In the genomic region with DNA sequence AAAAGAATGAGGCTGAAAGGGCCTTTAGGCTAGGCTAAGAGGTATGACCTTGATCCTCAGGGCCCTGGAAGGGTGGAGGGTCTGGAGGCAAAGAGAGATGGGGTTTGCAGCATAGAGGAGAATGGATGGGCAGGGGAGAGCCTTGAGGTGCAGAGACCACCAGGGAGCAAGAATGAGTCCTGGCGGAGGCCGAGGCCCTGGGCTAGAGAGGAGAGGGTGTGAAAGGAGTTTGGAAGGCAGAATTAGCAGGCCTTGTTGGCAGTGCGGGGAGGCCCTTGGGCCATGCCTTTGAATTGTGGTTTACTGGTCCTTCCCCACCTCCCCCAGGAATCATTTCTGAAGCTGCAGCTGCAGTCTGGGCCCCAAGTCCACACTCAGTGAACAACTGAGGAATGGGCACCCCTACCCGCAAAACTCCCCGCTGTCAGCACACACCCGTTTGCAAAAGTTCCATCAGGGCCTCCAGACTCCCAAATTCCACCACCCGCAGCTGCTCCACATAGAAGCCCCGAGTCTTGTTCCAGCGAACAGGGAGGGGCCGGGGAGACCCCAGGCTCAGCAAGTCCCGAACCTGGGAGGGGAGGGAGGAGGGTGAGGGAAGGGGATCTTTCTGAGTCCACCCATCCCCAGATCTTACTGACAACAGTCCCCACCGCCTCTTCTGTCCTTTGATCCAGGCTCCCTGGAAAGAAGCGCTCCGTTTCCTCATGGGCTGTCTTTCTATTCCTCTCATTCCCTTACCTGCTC, we compare ENCODE assay signal across 15 cellular contexts. TPM values are rescaled to one million over a fixed set of nuclear protein-coding genes. Genes with fewer than 3 reads are reported as not detected.
DNase-seq lines count a peak whose midpoint lies in the region; ATAC-seq, FAIRE-seq and TF ChIP-seq lines count a peak whose summit lies in the region.
"Had no signal": no experiment of that assay in that cellular context is flagged by ENCODE, and none has a peak within 500 bp of the region (broad histone marks: within the 10 kb centered on the region; RNA-seq: fewer than 3 reads in every experiment).

No MANE protein-coding gene starts in this region.

- no peak overlapping the region for H4K91ac ChIP-seq in trophoblast cell (ENCODE audit: low read depth, low read length)

- POLR2A ChIA-PET in activated CD4-positive, alpha-beta T cell treated with anti-CD3 and anti-CD28 coated beads for 36 hours (lab: Charles Lee), result no interaction called here

- intact Hi-C loops in activated CD4-positive, alpha-beta T cell treated with anti-CD3 and anti-CD28 coated beads, Interleukin-2, amount 10 ng/mL, durations not matched to agents 24 days and 14 days (cut with micrococcal nuclease), result no loop called here
- intact Hi-C loops in activated CD4-positive, alpha-beta T cell treated with anti-CD3 and anti-CD28 coated beads for 36 hours (cut with DNase I, micrococcal nuclease), result no loop called here
- intact Hi-C loops in pancreas (cut with DNase I), result no loop called here

- H2BK120ac ChIP-seq in trophoblast cell (ENCODE audit: insufficient read depth, low read length, poor library complexity), result no peak overlapping the region

- peak overlapping the region in 1 of 4 donors; percentile 8 for H3K27ac ChIP-seq in pancreas
- H3K27ac ChIP-seq in trophoblast cell (ENCODE audit: low read depth, low read length), result no peak overlapping the region
- H3K27ac ChIP-seq: gastrocnemius medialis, psoas muscle had no signal

- no peaks in the 10 kb centered on the region for H3K9me3 ChIP-seq in T-helper 17 cell (ENCODE audit: control insufficient read depth, low read length, poor library complexity, severe bottlenecking)
- H3K9me3 ChIP-seq in iPS-15b (ENCODE audit: control insufficient read depth, insufficient read depth, low read length), result no peaks in the 10 kb centered on the region
- H3K9me3 ChIP-seq in pancreas, result no peaks in the 10 kb centered on the region
- H3K9me3 ChIP-seq in trophoblast cell (ENCODE audit: insufficient read depth, low read depth, low read length), result peaks cover 6% of the 10 kb centered on the region
- H3K9me3 ChIP-seq: gastrocnemius medialis, Peyer's patch, psoas muscle had no signal

- no peak overlapping the region for H3K14ac ChIP-seq in trophoblast cell (ENCODE audit: low read length)

- peaks cover 3% of the 10 kb centered on the region for H3K4me1 Mint-ChIP-seq in activated CD4-positive, alpha-beta T cell treated with anti-CD3 and anti-CD28 coated beads, Interleukin-2, amount 10 ng/mL, durations not matched to agents 24 days and 14 days
- no peaks in the 10 kb centered on the region for H3K4me1 Mint-ChIP-seq in activated CD4-positive, alpha-beta T cell treated with anti-CD3 and anti-CD28 coated beads for 36 hours
- peaks cover 12% of the 10 kb centered on the region for H3K4me1 Mint-ChIP-seq in T-helper 17 cell

- no peak overlapping the region for H3K4ac ChIP-seq in trophoblast cell (ENCODE audit: low read depth, low read length)

- H3K36me3 Mint-ChIP-seq in activated CD4-positive, alpha-beta T cell treated with anti-CD3 and anti-CD28 coated beads, Interleukin-2, amount 10 ng/mL, durations not matched to agents 24 days and 14 days (ENCODE audit: low read depth), result no peaks in the 10 kb centered on the region
- H3K36me3 Mint-ChIP-seq in activated CD4-positive, alpha-beta T cell treated with anti-CD3 and anti-CD28 coated beads for 36 hours (ENCODE audit: low read depth), result peaks cover 3% of the 10 kb centered on the region
- peaks cover 7% of the 10 kb centered on the region for H3K36me3 Mint-ChIP-seq in T-helper 17 cell (ENCODE audit: low read depth)

- H4K12ac ChIP-seq in trophoblast cell (ENCODE audit: low read depth, low read length), result no peak overlapping the region

- H3K27me3 ChIP-seq in iPS-15b (ENCODE audit: control insufficient read depth, insufficient read depth, low read length) (peaks cover 42% of the 10 kb centered on the region), pancreas (no peaks in the 10 kb centered on the region), trophoblast cell (ENCODE audit: insufficient read depth, low read length) (peaks cover 11% of the 10 kb centered on the region)

- H2BK5ac ChIP-seq in trophoblast cell (ENCODE audit: low read depth, low read length, poor library complexity), result no peak overlapping the region

- H4K8ac ChIP-seq in trophoblast cell (ENCODE audit: low read depth, low read length), result no peak overlapping the region

- H3K27me3 Mint-ChIP-seq in activated CD4-positive, alpha-beta T cell treated with anti-CD3 and anti-CD28 coated beads, Interleukin-2, amount 10 ng/mL, durations not matched to agents 24 days and 14 days, result peaks cover 29% of the 10 kb centered on the region
- peaks cover 35% of the 10 kb centered on the region for H3K27me3 Mint-ChIP-seq in activated CD4-positive, alpha-beta T cell treated with anti-CD3 and anti-CD28 coated beads for 36 hours
- H3K27me3 Mint-ChIP-seq in T-helper 17 cell, result peaks cover 48% of the 10 kb centered on the region

- H3K9me3 Mint-ChIP-seq in activated CD4-positive, alpha-beta T cell treated with anti-CD3 and anti-CD28 coated beads, Interleukin-2, amount 10 ng/mL, durations not matched to agents 24 days and 14 days, result peaks cover 4% of the 10 kb centered on the region
- H3K9me3 Mint-ChIP-seq in activated CD4-positive, alpha-beta T cell treated with anti-CD3 and anti-CD28 coated beads for 36 hours (ENCODE audit: low read depth), result peaks cover 4% of the 10 kb centered on the region

- no peak overlapping the region for H2AFZ ChIP-seq in trophoblast cell (ENCODE audit: insufficient read depth, low read length, poor library complexity)

- FAIRE-seq in pancreas (lab: Jason Lieb, UNC), result no peak
- FAIRE-seq: endothelial cell of umbilical vein, islet of Langerhans had no signal

- TF ChIP-seq CTCF in pancreas (IDR thresholded peaks at IDR 0.05), result no peak

- H3K4me3 ChIP-seq in iPS-15b (ENCODE audit: low read depth, low read length) (peak overlapping the region; percentile 54), pancreas (peak overlapping the region in 3 of 4 donors; percentile 37 to 68 (median 48)), trophoblast cell (ENCODE audit: low read depth, low read length) (no peak overlapping the region)

- no peak overlapping the region for H2AK5ac ChIP-seq in trophoblast cell (ENCODE audit: low read length)

- no peak overlapping the region for H3K27ac Mint-ChIP-seq in activated CD4-positive, alpha-beta T cell treated with anti-CD3 and anti-CD28 coated beads, Interleukin-2, amount 10 ng/mL, durations not matched to agents 24 days and 14 days
- no peak overlapping the region for H3K27ac Mint-ChIP-seq in activated CD4-positive, alpha-beta T cell treated with anti-CD3 and anti-CD28 coated beads for 36 hours
- no peak overlapping the region for H3K27ac Mint-ChIP-seq in T-helper 17 cell

- no peak for ATAC-seq in activated CD4-positive, alpha-beta T cell treated with anti-CD3 and anti-CD28 coated beads for 36 hours
- ATAC-seq in T-helper 17 cell, result no peak
- ATAC-seq in pancreas, result no peak

- H3K79me2 ChIP-seq in trophoblast cell (ENCODE audit: control insufficient read depth, insufficient read depth, low read length, poor library complexity), result no peaks in the 10 kb centered on the region

- H3K4me3 Mint-ChIP-seq in activated CD4-positive, alpha-beta T cell treated with anti-CD3 and anti-CD28 coated beads, Interleukin-2, amount 10 ng/mL, durations not matched to agents 24 days and 14 days, result peak overlapping the region; percentile 10
- H3K4me3 Mint-ChIP-seq in activated CD4-positive, alpha-beta T cell treated with anti-CD3 and anti-CD28 coated beads for 36 hours, result no peak overlapping the region
- peak overlapping the region; percentile 74 for H3K4me3 Mint-ChIP-seq in T-helper 17 cell

- H3K9ac ChIP-seq in iPS-15b (ENCODE audit: low read depth, low read length) (no peak overlapping the region), trophoblast cell (ENCODE audit: low read length) (no peak overlapping the region)

- CTCF ChIA-PET in activated CD4-positive, alpha-beta T cell treated with anti-CD3 and anti-CD28 coated beads for 36 hours (lab: Charles Lee), result interaction anchor here (0.6 kb wide), 1 partner anchor 26 kb away, joined by 3 read pairs; no protein-coding TSS in a partner anchor

- no peak overlapping the region for H3K23ac ChIP-seq in trophoblast cell (ENCODE audit: low read length)

- no peak for DNase-seq in activated CD4-positive, alpha-beta T cell treated with anti-CD3 and anti-CD28 coated beads, Interleukin-2, amount 10 ng/mL, durations not matched to agents 24 days and 14 days
- DNase-seq in activated CD4-positive, alpha-beta T cell treated with anti-CD3 and anti-CD28 coated beads for 36 hours, result no peak
- DNase-seq in T-helper 17 cell (no peak), pancreas (peak in 1 of 6 donors; percentile 4), trophoblast cell (no peak), activated gamma-delta T cell (lab: John Stamatoyannopoulos, UW) (no peak), DMS53 (lab: John Stamatoyannopoulos, UW) (no peak)
- DNase-seq: gastrocnemius medialis, midbrain, NCI-H1930, psoas muscle had no signal

- H3K79me1 ChIP-seq in trophoblast cell (ENCODE audit: low read length), result no peaks in the 10 kb centered on the region

- H2BK12ac ChIP-seq in trophoblast cell (ENCODE audit: low read length), result no peak overlapping the region

- H3K36me3 ChIP-seq in iPS-15b (ENCODE audit: control insufficient read depth, insufficient read depth, low read length) (peaks cover 3% of the 10 kb centered on the region), pancreas (peaks cover 0 to 37% (median 7%) of the 10 kb centered on the region in 3 donors), trophoblast cell (ENCODE audit: control insufficient read depth in 1 of 2, insufficient read depth in 2 of 2, low read length in 2 of 2) (no peaks in the 10 kb centered on the region)
- H3K36me3 ChIP-seq: gastrocnemius medialis had no signal

- H3K4me1 ChIP-seq in iPS-15b (ENCODE audit: control insufficient read depth, insufficient read depth, low read length) (no peaks in the 10 kb centered on the region), pancreas (peaks cover 0 to 10% (median 9%) of the 10 kb centered on the region in 3 donors), trophoblast cell (ENCODE audit: control insufficient read depth in 1 of 2, insufficient read depth in 2 of 2, low read length in 2 of 2) (peaks cover 0 to 2% of the 10 kb centered on the region in 2 experiments)
- H3K4me1 ChIP-seq: psoas muscle had no signal

- H3K18ac ChIP-seq in trophoblast cell (ENCODE audit: low read length), result no peak overlapping the region

- 57 to 70% methylated on average over 14 of the region's 14 CpGs for WGBS in pancreas, 2 donors
- WGBS in trophoblast cell (ENCODE audit: extremely low coverage, insufficient coverage, insufficient read length), result no CpG with 5 or more reads among the region's 14 CpGs

- no peak overlapping the region for H3K4me2 ChIP-seq in trophoblast cell (ENCODE audit: low read length)

RNA-seq across cellular contexts. Expression of a gene that starts 2.1 kb away (rescaled TPM):
- total RNA-seq in activated CD4-positive, alpha-beta T cell treated with anti-CD3 and anti-CD28 coated beads, Interleukin-2, amount 10 ng/mL, durations not matched to agents 24 days and 14 days, result not detected in 2 replicates
- total RNA-seq in activated CD4-positive, alpha-beta T cell treated with anti-CD3 and anti-CD28 coated beads for 36 hours, result not detected
- not detected for total RNA-seq in T-helper 17 cell
- total RNA-seq in pancreas, result 100 to 1,000 TPM in 1 of 6 donors, 10 to 100 TPM in 5; 40.4 to 124 (median 58.5) TPM
- 100 to 1,000 TPM; 393 to 605 TPM for polyA plus RNA-seq in pancreas
- 0.27 and 0.56 TPM in 2 replicates for polyA plus RNA-seq in trophoblast cell (2013)
- total RNA-seq: gastrocnemius medialis had no signal

RNA-seq across cellular contexts. Expression of a gene that starts 18.9 kb away (rescaled TPM):
- not detected in 2 replicates for total RNA-seq in activated CD4-positive, alpha-beta T cell treated with anti-CD3 and anti-CD28 coated beads, Interleukin-2, amount 10 ng/mL, durations not matched to agents 24 days and 14 days
- total RNA-seq in activated CD4-positive, alpha-beta T cell treated with anti-CD3 and anti-CD28 coated beads for 36 hours, result not detected
- total RNA-seq in T-helper 17 cell (not detected), pancreas (100 to 1,000 TPM in 3 of 6 donors, 10 to 100 TPM in 3; 62.7 to 108 (median 89.2) TPM)
- polyA plus RNA-seq in pancreas, result 100 to 1,000 TPM; 178 to 370 TPM
- 0.04 TPM in 1 of 2 replicates, not detected in the other for polyA plus RNA-seq in trophoblast cell (2013)
- total RNA-seq: endothelial cell of umbilical vein had no signal
- polyA plus RNA-seq: endothelial cell of umbilical vein, psoas muscle had no signal

RNA-seq across cellular contexts. Expression of a gene that starts 58.3 kb away (rescaled TPM):
- 8.5 and 9.7 TPM in 2 replicates for total RNA-seq in activated CD4-positive, alpha-beta T cell treated with anti-CD3 and anti-CD28 coated beads, Interleukin-2, amount 10 ng/mL, durations not matched to agents 24 days and 14 days
- 1 to 10 TPM; 8.9 to 9.1 TPM for total RNA-seq in activated CD4-positive, alpha-beta T cell treated with anti-CD3 and anti-CD28 coated beads for 36 hours
- total RNA-seq in T-helper 17 cell, result 1 to 10 TPM; 1.2 to 1.3 TPM
- total RNA-seq in pancreas, result 10 to 100 TPM in 5 of 6 donors, 1 to 10 TPM in 1; 9.7 to 31.8 (median 17.3) TPM
- polyA plus RNA-seq in pancreas, result 100 to 1,000 TPM in 1 of 2 donors, 10 to 100 TPM in 1; 71.1 to 109 TPM
- polyA plus RNA-seq in trophoblast cell (2013), result 38.6 and 39.3 TPM in 2 replicates

Comparison
In these comparisons a context has a peak if more than half of its experiments do, and no peak if none do; other contexts are left out.
1. RNA of a gene that starts 2.1 kb away (total RNA-seq): 40.4 to 124 TPM in pancreas; not detected in activated CD4-positive, alpha-beta T cell treated with anti-CD3 and anti-CD28 coated beads, Interleukin-2, amount 10 ng/mL, durations not matched to agents 24 days and 14 days, not detected in activated CD4-positive, alpha-beta T cell treated with anti-CD3 and anti-CD28 coated beads for 36 hours and not detected in T-helper 17 cell; every median in the first group is over 10 times any median in the second.
2. RNA of a gene that starts 18.9 kb away (total RNA-seq): 62.7 to 108 TPM in pancreas; not detected in activated CD4-positive, alpha-beta T cell treated with anti-CD3 and anti-CD28 coated beads, Interleukin-2, amount 10 ng/mL, durations not matched to agents 24 days and 14 days, not detected in activated CD4-positive, alpha-beta T cell treated with anti-CD3 and anti-CD28 coated beads for 36 hours and not detected in T-helper 17 cell; every median in the first group is over 10 times any median in the second.